ENCODE assay signal across 8 cellular contexts in genomic region chr11:65571940-65572339, GRCh38. TPM values are rescaled to one million over a fixed set of nuclear protein-coding genes. Genes with fewer than 3 reads are reported as not detected.
DNase-seq lines count a peak whose midpoint lies in the region; ATAC-seq, FAIRE-seq and TF ChIP-seq lines count a peak whose summit lies in the region.

No MANE protein-coding gene starts in this region.

- H3K4me1 Mint-ChIP-seq in nephron = peaks cover 64% of the 10 kb centered on the region

- no peaks in the 10 kb centered on the region for H3K27me3 ChIP-seq in dorsolateral prefrontal cortex

- TF ChIP-seq POLR2A in GM12891 (IDR thresholded peaks at IDR 0.05; ENCODE audit: low read depth, low read length) = no peak

- intact Hi-C loops in dorsolateral prefrontal cortex (cut with DNase I) = loop anchor here in 1 of 2 donors (2.0 kb wide), 1 partner anchor 43 kb away; the partner anchor contains the start of genes MAP3K11 and PCNX3

- peak overlapping the region; percentile 96 for H3K4me3 ChIP-seq in AG09309 (ENCODE audit: control insufficient read depth, low read depth, low read length)
- peak overlapping the region; percentile 37 to 99 (median 89) for H3K4me3 ChIP-seq in dorsolateral prefrontal cortex

- ATAC-seq in HG03354 (IDR thresholded peaks at IDR 0.05; ENCODE audit: poor library complexity, severe bottlenecking, unreplicated experiment) = no peak
- no peak for ATAC-seq in GM19023 (IDR thresholded peaks at IDR 0.05; ENCODE audit: unreplicated experiment)

- H3K9me3 Mint-ChIP-seq in nephron = no peaks in the 10 kb centered on the region

- H3K27ac ChIP-seq in dorsolateral prefrontal cortex = peak overlapping the region in 54 of 59 donors; percentile 35 to 99 (median 83)

- no peak for DNase-seq in AG09309 (ENCODE audit: low read depth)
- DNase-seq in dorsolateral prefrontal cortex = no peak
- DNase-seq in GM12891 (ENCODE audit: insufficient read length, low spot score) = no peak

- H3K27ac Mint-ChIP-seq in nephron = peak overlapping the region; percentile 66 to 87 (median 82)

- H3K36me3 Mint-ChIP-seq in nephron (ENCODE audit: low read depth) = peaks cover 3% of the 10 kb centered on the region

- FAIRE-seq in GM12891 (lab: Jason Lieb, UNC) = no peak

- H3K4me3 Mint-ChIP-seq in nephron = peak overlapping the region; percentile 94 to 99 (median 95)

- H3K27me3 Mint-ChIP-seq in nephron (ENCODE audit: low read depth) = peaks cover 3% of the 10 kb centered on the region

- TF ChIP-seq CTCF in AG09309 (IDR thresholded peaks at IDR 0.05; ENCODE audit: control insufficient read depth, insufficient read depth, low read depth, low read length, missing control alignments) (peak; percentile 46), GM12873 (IDR thresholded peaks at IDR 0.05; ENCODE audit: insufficient read depth, low read depth, low read length, missing control alignments) (peak; percentile 45), dorsolateral prefrontal cortex (IDR thresholded peaks at IDR 0.05 in 54 of 56, conservative IDR thresholded peaks at IDR 0.05 in 2 of 56; ENCODE audit: low read depth in 1 of 56, partially characterized antibody in 56 of 56) (peak in 7 of 56 donors; percentile 4 to 21 (median 12)), nephron (IDR thresholded peaks at IDR 0.05; ENCODE audit: unreplicated experiment in 3 of 3) (peak; percentile 45 to 48 (median 47))

TF ChIP-seq in PFSK-1, 5 proteins besides CTCF, POLR2A, EP300 and RAD21:
- 0 out of 2 replicates have a peak, but pooled peaks have one; percentile 41 for TF ChIP-seq SIN3A (IDR thresholded peaks at IDR 0.05; ENCODE audit: borderline replicate concordance, insufficient read depth, low read length)
- TF ChIP-seq POLR2AphosphoS5 (IDR thresholded peaks at IDR 0.05; ENCODE audit: low read depth, low read length) = no peak

TF ChIP-seq in GM12891, 5 proteins besides CTCF, POLR2A, EP300 and RAD21:
- no peak for TF ChIP-seq POLR2AphosphoS5 (IDR thresholded peaks at IDR 0.05; ENCODE audit: low read depth, low read length)
- no peak for TF ChIP-seq SPI1 (IDR thresholded peaks at IDR 0.05; ENCODE audit: low read depth, low read length)
- TF ChIP-seq PAX5 (IDR thresholded peaks at IDR 0.05; ENCODE audit: insufficient read depth, low read length, severe bottlenecking) = no peak
- TF ChIP-seq POU2F2 (IDR thresholded peaks at IDR 0.05; ENCODE audit: low read depth, low read length) = no peak
- TF ChIP-seq TAF1 (IDR thresholded peaks at IDR 0.05; ENCODE audit: low read depth, low read length) = no peak
TF ChIP-seq in GM12891: peak in this region for 0.

RNA-seq across cellular contexts. Expression of gene FAM89B, which starts 0.4 kb away (rescaled TPM):
- polyA plus RNA-seq in PFSK-1 (2012; ENCODE audit: insufficient read length, low read depth) = 29.0 TPM
- 100 to 1,000 TPM in 1 of 120 experiments, 10 to 100 TPM in 119; 35.7 to 101 (median 59.6) TPM for total RNA-seq in dorsolateral prefrontal cortex
- polyA plus RNA-seq in GM12891 (2012; ENCODE audit: low read depth, missing spikeins) = 18.3 TPM

RNA-seq across cellular contexts. Expression of gene ZNRD2, which starts 1.7 kb away (rescaled TPM):
- polyA plus RNA-seq in PFSK-1 (2012; ENCODE audit: insufficient read length, low read depth) = 111 TPM
- 10 to 100 TPM; 22.6 to 74.8 (median 38.1) TPM for total RNA-seq in dorsolateral prefrontal cortex
- 48.7 TPM for polyA plus RNA-seq in GM12891 (2012; ENCODE audit: low read depth, missing spikeins)

RNA-seq across cellular contexts. Expression of gene EHBP1L1, which starts 3.9 kb away (rescaled TPM):
- polyA plus RNA-seq in PFSK-1 (2012; ENCODE audit: insufficient read length, low read depth) = 49.1 TPM
- 10 to 100 TPM; 17.3 to 49.0 (median 28.4) TPM for total RNA-seq in dorsolateral prefrontal cortex
- polyA plus RNA-seq in GM12891 (2012; ENCODE audit: low read depth, missing spikeins) = 36.3 TPM

RNA-seq across cellular contexts. Expression of gene LTBP3, which starts 13.8 kb away (rescaled TPM):
- polyA plus RNA-seq in PFSK-1 (2012; ENCODE audit: insufficient read length, low read depth) = 121 TPM
- 100 to 1,000 TPM in 117 of 120 experiments, 10 to 100 TPM in 3; 97.2 to 228 (median 145) TPM for total RNA-seq in dorsolateral prefrontal cortex
- polyA plus RNA-seq in GM12891 (2012; ENCODE audit: low read depth, missing spikeins) = 14.6 TPM

RNA-seq across cellular contexts. Expression of gene KCNK7, which starts 23.7 kb away (rescaled TPM):
- 1.0 TPM for polyA plus RNA-seq in PFSK-1 (2012; ENCODE audit: insufficient read length, low read depth)
- total RNA-seq in dorsolateral prefrontal cortex = 10 to 100 TPM in 3 of 120 experiments, 1 to 10 TPM in 114, under 1 TPM in 3; 0.74 to 10.5 (median 4.1) TPM
- polyA plus RNA-seq in GM12891 (2012; ENCODE audit: low read depth, missing spikeins) = 0.09 TPM
